In genomic region chr16:75110637-75111513, GRCh38 we compare ENCODE assay signal across 8 cellular contexts. TPM values are rescaled to one million over a fixed set of nuclear protein-coding genes. Genes with fewer than 3 reads are reported as not detected.
DNase-seq lines count a peak whose midpoint lies in the region; ATAC-seq and TF ChIP-seq lines count a peak whose summit lies in the region.

No MANE protein-coding gene starts in this region.

- H3K9me3 Mint-ChIP-seq in activated T-cell treated with anti-CD3 and anti-CD28 coated beads, Interleukin-2, amount 50 U/mL, for 72 hours = no peaks in the 10 kb centered on the region
- H3K9me3 Mint-ChIP-seq in natural killer cell treated with Interleukin-12 subunit alpha and Interleukin-12 subunit beta and Interleukin-15 and Interleukin-18, amount 100 ng/mL, for 72 hours = no peaks in the 10 kb centered on the region
- H3K9me3 Mint-ChIP-seq in stimulated activated naive B cell treated with anti-CD40 and anti-IgM and Interleukin-4, amounts not matched to agents 10 μg/mL and 1 μg/mL and 100 μg/mL, for 72 hours = no peaks in the 10 kb centered on the region

- H3K4me1 Mint-ChIP-seq in activated T-cell treated with anti-CD3 and anti-CD28 coated beads, Interleukin-2, amount 50 U/mL, for 72 hours (ENCODE audit: low read depth) = peaks cover 62% of the 10 kb centered on the region
- H3K4me1 Mint-ChIP-seq in natural killer cell treated with Interleukin-12 subunit alpha and Interleukin-12 subunit beta and Interleukin-15 and Interleukin-18, amount 100 ng/mL, for 72 hours (ENCODE audit: low read depth in 2 of 2) = peaks cover 42 to 45% of the 10 kb centered on the region in 2 donors
- peaks cover 36 to 54% of the 10 kb centered on the region in 2 donors for H3K4me1 Mint-ChIP-seq in stimulated activated naive B cell treated with anti-CD40 and anti-IgM and Interleukin-4, amounts not matched to agents 10 μg/mL and 1 μg/mL and 100 μg/mL, for 72 hours

- H3K27ac Mint-ChIP-seq in activated T-cell treated with anti-CD3 and anti-CD28 coated beads, Interleukin-2, amount 50 U/mL, for 72 hours = peak overlapping the region; percentile 81
- H3K27ac Mint-ChIP-seq in natural killer cell treated with Interleukin-12 subunit alpha and Interleukin-12 subunit beta and Interleukin-15 and Interleukin-18, amount 100 ng/mL, for 72 hours = peak overlapping the region; percentile 82 to 85
- H3K27ac Mint-ChIP-seq in stimulated activated naive B cell treated with anti-CD40 and anti-IgM and Interleukin-4, amounts not matched to agents 10 μg/mL and 1 μg/mL and 100 μg/mL, for 72 hours = peak overlapping the region; percentile 38

- peak overlapping the region; percentile 80 to 82 for H3K4me3 Mint-ChIP-seq in activated T-cell treated with anti-CD3 and anti-CD28 coated beads, Interleukin-2, amount 50 U/mL, for 72 hours
- H3K4me3 Mint-ChIP-seq in natural killer cell treated with Interleukin-12 subunit alpha and Interleukin-12 subunit beta and Interleukin-15 and Interleukin-18, amount 100 ng/mL, for 72 hours = peak overlapping the region; percentile 78
- peak overlapping the region; percentile 51 to 61 for H3K4me3 Mint-ChIP-seq in stimulated activated naive B cell treated with anti-CD40 and anti-IgM and Interleukin-4, amounts not matched to agents 10 μg/mL and 1 μg/mL and 100 μg/mL, for 72 hours

- peaks cover 1 to 5% of the 10 kb centered on the region in 2 donors for H3K36me3 Mint-ChIP-seq in activated T-cell treated with anti-CD3 and anti-CD28 coated beads, Interleukin-2, amount 50 U/mL, for 72 hours (ENCODE audit: insufficient read depth in 2 of 2)
- peaks cover 6% of the 10 kb centered on the region for H3K36me3 Mint-ChIP-seq in natural killer cell treated with Interleukin-12 subunit alpha and Interleukin-12 subunit beta and Interleukin-15 and Interleukin-18, amount 100 ng/mL, for 72 hours
- H3K36me3 Mint-ChIP-seq in stimulated activated naive B cell treated with anti-CD40 and anti-IgM and Interleukin-4, amounts not matched to agents 10 μg/mL and 1 μg/mL and 100 μg/mL, for 72 hours = no peaks in the 10 kb centered on the region

- H3K27me3 Mint-ChIP-seq in activated T-cell treated with anti-CD3 and anti-CD28 coated beads, Interleukin-2, amount 50 U/mL, for 72 hours (ENCODE audit: low read depth) = peaks cover 10% of the 10 kb centered on the region
- peaks cover 0 to 2% of the 10 kb centered on the region in 2 donors for H3K27me3 Mint-ChIP-seq in natural killer cell treated with Interleukin-12 subunit alpha and Interleukin-12 subunit beta and Interleukin-15 and Interleukin-18, amount 100 ng/mL, for 72 hours
- H3K27me3 Mint-ChIP-seq in stimulated activated naive B cell treated with anti-CD40 and anti-IgM and Interleukin-4, amounts not matched to agents 10 μg/mL and 1 μg/mL and 100 μg/mL, for 72 hours = peaks cover 68 to 79% of the 10 kb centered on the region in 2 donors

- H3K4me3 ChIP-seq in Jurkat, Clone E6-1 (ENCODE audit: low read length) = peak overlapping the region; percentile 55

- peak; percentile 72 for ATAC-seq in GM21619 (IDR thresholded peaks at IDR 0.05; ENCODE audit: unreplicated experiment)
- peak; percentile 69 to 72 for ATAC-seq in activated T-cell treated with anti-CD3 and anti-CD28 coated beads, Interleukin-2, amount 50 U/mL, for 72 hours (replicated peaks in 1 of 2)
- ATAC-seq in natural killer cell treated with Interleukin-12 subunit alpha and Interleukin-12 subunit beta and Interleukin-15 and Interleukin-18, amount 100 ng/mL, for 72 hours = peak; percentile 83 to 91
- peak; percentile 70 to 75 for ATAC-seq in stimulated activated naive B cell treated with anti-CD40 and anti-IgM and Interleukin-4, amounts not matched to agents 10 μg/mL and 1 μg/mL and 100 μg/mL, for 72 hours (replicated peaks)

- DNase-seq in DMS153 (lab: John Stamatoyannopoulos, UW) (peak; percentile 78), fibroblast of gingiva (ENCODE audit: low read depth) (peak; percentile 83)
- DNase-seq in Jurkat, Clone E6-1 (ENCODE audit: low read depth, low spot score) = peak; percentile 78
- peak; percentile 87 to 90 for DNase-seq in activated T-cell treated with anti-CD3 and anti-CD28 coated beads, Interleukin-2, amount 50 U/mL, for 72 hours
- DNase-seq in natural killer cell treated with Interleukin-12 subunit alpha and Interleukin-12 subunit beta and Interleukin-15 and Interleukin-18, amount 100 ng/mL, for 72 hours (ENCODE audit: low spot score) = peak; percentile 83
- peak; percentile 69 for DNase-seq in stimulated activated naive B cell treated with anti-CD40 and anti-IgM and Interleukin-4, amounts not matched to agents 10 μg/mL and 1 μg/mL and 100 μg/mL, for 72 hours

TF ChIP-seq in PFSK-1, 5 proteins besides CTCF, POLR2A, EP300 and RAD21:
- TF ChIP-seq SIN3A (IDR thresholded peaks at IDR 0.05; ENCODE audit: borderline replicate concordance, insufficient read depth, low read length) (no peak), FOXP2 (optimal IDR thresholded peaks at IDR 0.05; ENCODE audit: borderline replicate concordance, extremely low read depth, extremely low read length, insufficient read depth) (peak; percentile 21), TAF1 (IDR thresholded peaks at IDR 0.05; ENCODE audit: borderline replicate concordance, insufficient read depth, low read length) (no peak)
TF ChIP-seq in PFSK-1: peak in this region for 1.

RNA-seq across cellular contexts. Expression of gene LDHD, which starts 5.7 kb away (rescaled TPM):
- polyA plus RNA-seq in Jurkat, Clone E6-1 (2012; ENCODE audit: insufficient read depth, insufficient read length) = 1.2 TPM
- not detected for polyA plus RNA-seq in PFSK-1 (2012; ENCODE audit: insufficient read length, low read depth)
- total RNA-seq in activated T-cell treated with anti-CD3 and anti-CD28 coated beads, Interleukin-2, amount 50 U/mL, for 72 hours = under 1 TPM; 0.35 to 0.43 TPM
- total RNA-seq in natural killer cell treated with Interleukin-12 subunit alpha and Interleukin-12 subunit beta and Interleukin-15 and Interleukin-18, amount 100 ng/mL, for 72 hours = 1 to 10 TPM in 1 of 2 donors, under 1 TPM in 1; 0.19 to 1.1 TPM

RNA-seq across cellular contexts. Expression of gene ZFP1, which starts 37.4 kb away (rescaled TPM):
- 26.3 TPM for polyA plus RNA-seq in Jurkat, Clone E6-1 (2012; ENCODE audit: insufficient read depth, insufficient read length)
- polyA plus RNA-seq in PFSK-1 (2012; ENCODE audit: insufficient read length, low read depth) = 9.9 TPM
- 10 to 100 TPM; 20.8 to 20.9 TPM for total RNA-seq in activated T-cell treated with anti-CD3 and anti-CD28 coated beads, Interleukin-2, amount 50 U/mL, for 72 hours
- 10 to 100 TPM; 11.2 to 16.7 TPM for total RNA-seq in natural killer cell treated with Interleukin-12 subunit alpha and Interleukin-12 subunit beta and Interleukin-15 and Interleukin-18, amount 100 ng/mL, for 72 hours

Comparison
In these comparisons a context has a peak if more than half of its experiments do, and no peak if none do; other contexts are left out.
1. Peak in every context shown above with its lines: DNase-seq, ATAC-seq and H3K4me3 ChIP-seq.